12 cellular contexts compared by ENCODE assay signal in the genomic region with DNA sequence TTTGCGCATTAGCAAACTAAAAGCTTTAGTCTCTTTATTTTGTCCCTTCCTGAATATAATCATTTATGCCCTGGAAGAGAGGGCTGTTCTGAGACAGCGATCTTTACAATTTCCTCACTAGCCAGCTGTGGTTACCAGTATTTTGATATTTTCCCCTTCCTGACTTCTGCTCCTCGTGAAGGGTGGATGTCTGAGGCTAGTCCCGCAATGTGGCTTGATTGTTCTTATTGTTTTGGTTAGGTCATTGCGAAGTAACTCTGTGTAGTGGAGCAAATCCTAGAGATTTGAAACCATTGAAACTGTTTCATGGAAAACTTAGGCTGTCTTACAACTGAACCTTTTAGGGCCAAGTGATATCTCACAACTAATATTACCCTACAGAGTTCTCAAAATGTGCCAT. TPM values are rescaled to one million over a fixed set of nuclear protein-coding genes. Genes with fewer than 3 reads are reported as not detected.
A peak's percentile ranks its signal among the peaks of the same experiment; 100 is the strongest.
DNase-seq lines count a peak whose midpoint lies in the region; ATAC-seq, FAIRE-seq and TF ChIP-seq lines count a peak whose summit lies in the region.
"Had no signal": no experiment of that assay in that cellular context is flagged by ENCODE, and none has a peak within 500 bp of the region (broad histone marks: within the 10 kb centered on the region; RNA-seq: fewer than 3 reads in every experiment).

No MANE protein-coding gene starts in this region.

- H3K36me3 ChIP-seq in adipocyte (ENCODE audit: control insufficient read depth, insufficient read depth, low read length, severe bottlenecking) = peaks cover 18% of the 10 kb centered on the region

- no peak for DNase-seq in A549 (ENCODE audit: low read depth in 1 of 2, low spot score in 1 of 2)
- peak; percentile 67 for DNase-seq in GF-D8 (lab: John Stamatoyannopoulos, UW)
- DNase-seq in adipocyte (ENCODE audit: low read depth) = no peak
- no peak for DNase-seq in mesothelial cell of epicardium (ENCODE audit: low spot score in 2 of 2, unreplicated experiment in 2 of 2)
- DNase-seq in HTR-8/SVneo (ENCODE audit: insufficient read length, low spot score) = no peak
- no peak for DNase-seq in NCI-H2029 (lab: John Stamatoyannopoulos, UW)
- no peak for DNase-seq in iPS-NIHi11 (ENCODE audit: low spot score)

- H3K9me3 Mint-ChIP-seq in mesothelial cell of epicardium = no peaks in the 10 kb centered on the region
- H3K9me3 Mint-ChIP-seq: activated naive CD4-positive, alpha-beta T cell treated with anti-CD3 and anti-CD28 coated beads, Interleukin-2, amount 50 U/mL, for 72 hours had no signal

- peak overlapping the region; percentile 15 to 94; a peak in 3 of 6 replicates for H3K27ac ChIP-seq in A549
- H3K27ac ChIP-seq: suprapubic skin had no signal

- TF ChIP-seq CTCF in A549 (IDR thresholded peaks at IDR 0.05) = no peak
- TF ChIP-seq CTCF in mesothelial cell of epicardium (IDR thresholded peaks at IDR 0.05; ENCODE audit: unreplicated experiment) = no peak

- H3K4me2 ChIP-seq in A549 = peak overlapping the region; percentile 86

- POLR2A ChIA-PET in A549 (lab: Yijun Ruan, JAX) = no interaction called here

- peaks cover 13% of the 10 kb centered on the region for H3K36me3 Mint-ChIP-seq in mesothelial cell of epicardium

- CTCF ChIA-PET in A549 (lab: Yijun Ruan, JAX) = interaction anchor here (1.5 to 4.0 kb wide), 4 partner anchors 19 to 70 kb away, joined by 3 to 13 read pairs (median 12); no protein-coding TSS in a partner anchor

- WGBS in A549 (ENCODE audit: missing lambda C conversion rate) = 94% methylated on average over 5 of the region's 5 CpGs

- H3K4me3 ChIP-seq in A549 (peak overlapping the region; percentile 92; the same call in 1 of the 3 replicates), adipocyte (ENCODE audit: low read length) (no peak overlapping the region)
- H3K4me3 ChIP-seq: lung had no signal

- no peaks in the 10 kb centered on the region for H3K9me3 ChIP-seq in A549
- H3K9me3 ChIP-seq in adipocyte (ENCODE audit: control insufficient read depth, low read length) = no peaks in the 10 kb centered on the region
- H3K9me3 ChIP-seq: suprapubic skin had no signal

- FAIRE-seq in A549 (lab: Jason Lieb, UNC) (no peak), HTR-8/SVneo (lab: Jason Lieb, UNC) (no peak)
- FAIRE-seq: D721Med had no signal

- TF ChIP-seq POLR2A in A549 (IDR thresholded peaks at IDR 0.05; ENCODE audit: low read length) = no peak

- no peaks in the 10 kb centered on the region for H3K27me3 ChIP-seq in adipocyte (replicated peaks; ENCODE audit: control insufficient read depth, insufficient read depth, low read length)
- H3K27me3 ChIP-seq: suprapubic skin had no signal

- no peak for TF ChIP-seq RAD21 in A549 (conservative IDR thresholded peaks at IDR 0.05 in 1 of 2, IDR thresholded peaks at IDR 0.05 in 1 of 2)

- peak overlapping the region; percentile 64 for H3K27ac Mint-ChIP-seq in mesothelial cell of epicardium

- H3K27me3 Mint-ChIP-seq in mesothelial cell of epicardium (ENCODE audit: low read depth) = no peaks in the 10 kb centered on the region

- no peak for TF ChIP-seq EP300 in A549 (IDR thresholded peaks at IDR 0.05)

- peaks cover 49% of the 10 kb centered on the region for H3K4me1 Mint-ChIP-seq in mesothelial cell of epicardium

- H3K4me3 Mint-ChIP-seq in mesothelial cell of epicardium = peak overlapping the region; percentile 51

- peak overlapping the region; percentile 96 for H3K9ac ChIP-seq in adipocyte (ENCODE audit: low read length)

- ATAC-seq in A549 (no peak), HG03354 (IDR thresholded peaks at IDR 0.05; ENCODE audit: poor library complexity, severe bottlenecking, unreplicated experiment) (no peak)
- ATAC-seq: activated naive CD4-positive, alpha-beta T cell treated with anti-CD3 and anti-CD28 coated beads, Interleukin-2, amount 50 U/mL, for 72 hours had no signal

- H3K4me1 ChIP-seq in A549 = peaks cover 37% of the 10 kb centered on the region
- H3K4me1 ChIP-seq in adipocyte (ENCODE audit: control insufficient read depth, insufficient read depth, low read length) = peaks cover 31% of the 10 kb centered on the region

TF ChIP-seq in A549, 52 proteins besides CTCF, POLR2A, EP300 and RAD21:
- TF ChIP-seq, protein P1, sequence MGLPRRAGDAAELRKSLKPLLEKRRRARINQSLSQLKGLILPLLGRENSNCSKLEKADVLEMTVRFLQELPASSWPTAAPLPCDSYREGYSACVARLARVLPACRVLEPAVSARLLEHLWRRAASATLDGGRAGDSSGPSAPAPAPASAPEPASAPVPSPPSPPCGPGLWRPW (IDR thresholded peaks at IDR 0.05) = no peak
- no peak for TF ChIP-seq SMC3 (IDR thresholded peaks at IDR 0.05)
- TF ChIP-seq, protein P2, sequence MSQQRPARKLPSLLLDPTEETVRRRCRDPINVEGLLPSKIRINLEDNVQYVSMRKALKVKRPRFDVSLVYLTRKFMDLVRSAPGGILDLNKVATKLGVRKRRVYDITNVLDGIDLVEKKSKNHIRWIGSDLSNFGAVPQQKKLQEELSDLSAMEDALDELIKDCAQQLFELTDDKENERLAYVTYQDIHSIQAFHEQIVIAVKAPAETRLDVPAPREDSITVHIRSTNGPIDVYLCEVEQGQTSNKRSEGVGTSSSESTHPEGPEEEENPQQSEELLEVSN (IDR thresholded peaks at IDR 0.05; ENCODE audit: borderline replicate concordance, low read depth) = no peak
- TF ChIP-seq JUN (IDR thresholded peaks at IDR 0.05) = no peak
- no peak for TF ChIP-seq ESRRA (IDR thresholded peaks at IDR 0.05; ENCODE audit: borderline replicate concordance, low read length)
- TF ChIP-seq ZC3H11A (IDR thresholded peaks at IDR 0.05) = no peak
- no peak for TF ChIP-seq CEBPB (IDR thresholded peaks at IDR 0.05)
- TF ChIP-seq, protein P3, sequence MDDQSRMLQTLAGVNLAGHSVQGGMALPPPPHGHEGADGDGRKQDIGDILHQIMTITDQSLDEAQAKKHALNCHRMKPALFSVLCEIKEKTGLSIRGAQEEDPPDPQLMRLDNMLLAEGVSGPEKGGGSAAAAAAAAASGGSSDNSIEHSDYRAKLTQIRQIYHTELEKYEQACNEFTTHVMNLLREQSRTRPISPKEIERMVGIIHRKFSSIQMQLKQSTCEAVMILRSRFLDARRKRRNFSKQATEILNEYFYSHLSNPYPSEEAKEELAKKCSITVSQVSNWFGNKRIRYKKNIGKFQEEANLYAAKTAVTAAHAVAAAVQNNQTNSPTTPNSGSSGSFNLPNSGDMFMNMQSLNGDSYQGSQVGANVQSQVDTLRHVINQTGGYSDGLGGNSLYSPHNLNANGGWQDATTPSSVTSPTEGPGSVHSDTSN (IDR thresholded peaks at IDR 0.05) = no peak
- no peak for TF ChIP-seq KDM5A (IDR thresholded peaks at IDR 0.05)
- TF ChIP-seq MAZ (IDR thresholded peaks at IDR 0.05; ENCODE audit: borderline replicate concordance, low read depth, low read length) = no peak
- TF ChIP-seq CHD2 (IDR thresholded peaks at IDR 0.05; ENCODE audit: low read length, partially characterized antibody) = no peak
- TF ChIP-seq HOXA7 (CRISPR knock-in tag; IDR thresholded peaks at IDR 0.05) = no peak
- TF ChIP-seq PHF8 (IDR thresholded peaks at IDR 0.05; ENCODE audit: borderline replicate concordance, low read depth) = no peak
- no peak for TF ChIP-seq RNF2 (IDR thresholded peaks at IDR 0.05; ENCODE audit: borderline replicate concordance, low read depth)
- TF ChIP-seq HEYL (CRISPR knock-in tag; IDR thresholded peaks at IDR 0.05) = no peak
- no peak for TF ChIP-seq SREBF2 (IDR thresholded peaks at IDR 0.05)

RNA-seq across cellular contexts. Expression of a gene that starts 2.4 kb away (rescaled TPM):
- 171 and 287 TPM in 2 replicates for polyA plus RNA-seq in A549 (2011; rRNA removed)
- polyA plus RNA-seq in A549 (2012; cell fraction: cytosol; rRNA removed) = 89.0 and 108 TPM in 2 replicates
- polyA plus RNA-seq in A549 (2012; cell fraction: nucleus; rRNA removed) = 16.2 and 28.5 TPM in 2 replicates
- 492 to 595 TPM (median 497 TPM) in 3 replicates for polyA plus RNA-seq in A549 (2017; fragmentation: RNase III; extraction: RNeasy Plus Mini Kit Qiagen cat#74134 plus additional on column Dnase treatment)
- polyA minus RNA-seq in A549 (2011; rRNA and poly(A)+ RNA removed) = 11.8 and 17.2 TPM in 2 replicates
- 48.3 to 54.5 TPM (median 54.4 TPM) in 3 replicates for total RNA-seq in mesothelial cell of epicardium
